ENCODE assay signal across 21 cellular contexts in genomic region chr16:86050591-86051375, GRCh38.
"Had no signal": no experiment of that assay in that cellular context is flagged by ENCODE, and none has a peak within 500 bp of the region (broad histone marks: within the 10 kb centered on the region; RNA-seq: fewer than 3 reads in every experiment).

No MANE protein-coding gene starts in this region.

- H3K9ac ChIP-seq: parathyroid adenoma had no signal

- DNase-seq: effector CD4-positive, alpha-beta T cell; gastrocnemius medialis; heart right ventricle; hypothalamus; mammary epithelial cell; mucosa of descending colon; occipital lobe; psoas muscle; stimulated activated CD4-positive, alpha-beta T cell treated with anti-CD3 and anti-CD28 coated beads, Interleukin-2, amount 100 ng/mL, for 24 hours; stimulated activated CD4-positive, alpha-beta T cell treated with anti-CD3 and anti-CD28 coated beads, Interleukin-4, amount 100 ng/mL, for 4 hours; stimulated activated naive B cell treated with anti-CD40 and anti-IgM and Interleukin-4, amounts not matched to agents 10 μg/mL and 1 μg/mL and 100 μg/mL, for 72 hours; stimulated activated naive CD8-positive, alpha-beta T cell treated with anti-CD3 and anti-CD28 coated beads, Interleukin-15, amount 100 ng/mL, for 72 hours; transverse colon had no signal

- FAIRE-seq: islet of Langerhans had no signal

- H3K4me3 ChIP-seq: coronary artery, gastrocnemius medialis, heart right ventricle, mucosa of descending colon, psoas muscle, thoracic aorta, transverse colon had no signal

- H3K4me1 ChIP-seq: gastrocnemius medialis, parathyroid adenoma, psoas muscle had no signal

- H3K36me3 ChIP-seq: gastrocnemius medialis, heart right ventricle, thoracic aorta, transverse colon had no signal

- H3K9me3 ChIP-seq: gastrocnemius medialis, heart right ventricle, mucosa of descending colon, psoas muscle, thoracic aorta, transverse colon had no signal

- H3K9me3 Mint-ChIP-seq: neural crest cell; stimulated activated naive B cell treated with anti-CD40 and anti-IgM and Interleukin-4, amounts not matched to agents 10 μg/mL and 1 μg/mL and 100 μg/mL, for 72 hours; stimulated activated naive CD8-positive, alpha-beta T cell treated with anti-CD3 and anti-CD28 coated beads, Interleukin-15, amount 100 ng/mL, for 72 hours had no signal

- H3K79me2 ChIP-seq: parathyroid adenoma had no signal

- ATAC-seq: esophagus mucosa; gastrocnemius medialis; left lobe of liver; naive thymus-derived CD8-positive, alpha-beta T cell; psoas muscle; stimulated activated naive B cell treated with anti-CD40 and anti-IgM and Interleukin-4, amounts not matched to agents 10 μg/mL and 1 μg/mL and 100 μg/mL, for 72 hours; stimulated activated naive CD8-positive, alpha-beta T cell treated with anti-CD3 and anti-CD28 coated beads, Interleukin-15, amount 100 ng/mL, for 72 hours had no signal

- H3K27ac ChIP-seq: coronary artery, gastrocnemius medialis, parathyroid adenoma, psoas muscle, thoracic aorta, transverse colon had no signal

- H3K36me3 Mint-ChIP-seq: naive thymus-derived CD8-positive, alpha-beta T cell; stimulated activated naive B cell treated with anti-CD40 and anti-IgM and Interleukin-4, amounts not matched to agents 10 μg/mL and 1 μg/mL and 100 μg/mL, for 72 hours had no signal

- H3K4me3 Mint-ChIP-seq: naive thymus-derived CD8-positive, alpha-beta T cell; neural crest cell; stimulated activated naive B cell treated with anti-CD40 and anti-IgM and Interleukin-4, amounts not matched to agents 10 μg/mL and 1 μg/mL and 100 μg/mL, for 72 hours; stimulated activated naive CD8-positive, alpha-beta T cell treated with anti-CD3 and anti-CD28 coated beads, Interleukin-15, amount 100 ng/mL, for 72 hours had no signal

- H2AFZ ChIP-seq: parathyroid adenoma had no signal

- H3K27ac Mint-ChIP-seq: stimulated activated naive B cell treated with anti-CD40 and anti-IgM and Interleukin-4, amounts not matched to agents 10 μg/mL and 1 μg/mL and 100 μg/mL, for 72 hours; stimulated activated naive CD8-positive, alpha-beta T cell treated with anti-CD3 and anti-CD28 coated beads, Interleukin-15, amount 100 ng/mL, for 72 hours had no signal
